ENCODE assay signal across 8 cellular contexts in the genomic region with DNA sequence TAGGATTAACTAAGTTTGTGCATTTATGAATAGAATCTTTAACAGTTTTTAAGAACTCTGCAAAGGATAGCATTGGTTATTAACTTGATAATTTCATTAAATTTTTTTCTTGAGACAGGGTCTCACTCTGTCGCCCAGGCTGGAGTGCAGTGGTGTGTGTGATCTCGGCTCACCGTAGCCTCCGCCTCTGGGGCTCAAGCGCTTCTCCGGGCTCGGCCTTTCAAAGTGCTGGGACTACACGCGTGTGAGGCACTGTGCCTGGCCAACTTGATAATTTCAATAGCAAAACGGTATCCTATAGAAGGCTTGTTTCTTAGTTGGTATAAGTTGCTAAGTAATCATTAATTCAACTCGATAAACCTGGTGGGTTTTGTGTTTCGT. TPM values are rescaled to one million over a fixed set of nuclear protein-coding genes. Genes with fewer than 3 reads are reported as not detected.
DNase-seq lines count a peak whose midpoint lies in the region; ATAC-seq and TF ChIP-seq lines count a peak whose summit lies in the region.

No MANE protein-coding gene starts in this region.

- H3K4me3 ChIP-seq in AG10803 (ENCODE audit: low read length) (peak overlapping the region; percentile 83), brain microvascular endothelial cell (ENCODE audit: low read depth, low read length) (peak overlapping the region; percentile 73)

- no peak overlapping the region for H3K27ac ChIP-seq in brain microvascular endothelial cell

- H3K36me3 Mint-ChIP-seq in mesothelial cell of epicardium: no peaks in the 10 kb centered on the region

- ATAC-seq in GM19025 (IDR thresholded peaks at IDR 0.05; ENCODE audit: low read depth, unreplicated experiment) (peak; percentile 32), HG03442 (IDR thresholded peaks at IDR 0.05; ENCODE audit: unreplicated experiment) (peak; percentile 26)

- H3K27me3 ChIP-seq in brain microvascular endothelial cell (replicated peaks): no peaks in the 10 kb centered on the region

- no peak for DNase-seq in AG10803 (ENCODE audit: low read depth)
- DNase-seq in brain microvascular endothelial cell: no peak
- no peak for DNase-seq in mesothelial cell of epicardium (ENCODE audit: low spot score in 2 of 2, unreplicated experiment in 2 of 2)
- no peak for DNase-seq in dedifferentiated amniotic fluid mesenchymal stem cell (ENCODE audit: extremely low spot score)
- no peak for DNase-seq in NCI-H1694 (lab: John Stamatoyannopoulos, UW)
- no peak for DNase-seq in NCI-H2196 treated with DMSO at 0.1 percent for 48 hours (lab: John Stamatoyannopoulos, UW; ENCODE audit: unreplicated experiment)

- H3K4me3 Mint-ChIP-seq in mesothelial cell of epicardium: peak overlapping the region; percentile 77

- no peaks in the 10 kb centered on the region for H3K27me3 Mint-ChIP-seq in mesothelial cell of epicardium (ENCODE audit: low read depth)

- in situ Hi-C loops in brain microvascular endothelial cell (cut with HindIII; ENCODE audit: low pct_ligation_motif_present, low sequenced_read_pairs): no loop called here

- no peaks in the 10 kb centered on the region for H3K36me3 ChIP-seq in brain microvascular endothelial cell (replicated peaks)

- no peaks in the 10 kb centered on the region for H3K9me3 Mint-ChIP-seq in mesothelial cell of epicardium

- TF ChIP-seq CTCF in AG10803 (conservative IDR thresholded peaks at IDR 0.05; ENCODE audit: low read length): no peak
- TF ChIP-seq CTCF in brain microvascular endothelial cell (IDR thresholded peaks at IDR 0.05; ENCODE audit: low read depth, low read length, missing control alignments): no peak
- TF ChIP-seq CTCF in mesothelial cell of epicardium (IDR thresholded peaks at IDR 0.05; ENCODE audit: unreplicated experiment): no peak

- peaks cover 3% of the 10 kb centered on the region for H3K4me1 Mint-ChIP-seq in mesothelial cell of epicardium

- no peak overlapping the region for H3K27ac Mint-ChIP-seq in mesothelial cell of epicardium

RNA-seq across cellular contexts. Expression of a gene that starts 38.0 kb away (rescaled TPM):
- 32.2 to 33.9 TPM (median 33.1 TPM) in 3 replicates for total RNA-seq in mesothelial cell of epicardium
